8 cellular contexts compared by ENCODE assay signal in the genomic region with DNA sequence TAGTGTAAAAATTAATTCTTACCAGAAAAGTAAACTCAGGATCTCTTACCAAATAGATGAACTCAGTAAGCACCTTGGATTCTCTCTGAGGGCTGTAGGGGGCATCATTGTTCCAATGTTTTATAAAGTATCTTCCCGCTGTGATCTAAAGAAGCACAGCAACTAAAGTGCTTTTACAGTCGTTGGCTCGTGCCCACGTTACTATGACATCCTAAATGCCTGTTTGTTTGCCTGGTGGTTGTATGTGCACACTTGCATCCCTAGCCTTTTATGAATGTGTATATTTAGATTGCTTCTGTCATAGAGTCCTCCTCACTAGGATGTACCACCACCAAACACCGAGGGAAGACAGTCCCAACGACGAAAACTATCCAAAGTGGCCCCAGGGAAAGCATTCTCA. TPM values are rescaled to one million over a fixed set of nuclear protein-coding genes. Genes with fewer than 3 reads are reported as not detected.
A peak's percentile ranks its signal among the peaks of the same experiment; 100 is the strongest.
DNase-seq lines count a peak whose midpoint lies in the region; ATAC-seq, FAIRE-seq and TF ChIP-seq lines count a peak whose summit lies in the region.

No MANE protein-coding gene starts in this region.

- no peak overlapping the region for H3K4me3 ChIP-seq in pancreas

- TF ChIP-seq CTCF in C4-2B (conservative IDR thresholded peaks at IDR 0.05) (peak; percentile 81), foreskin keratinocyte (conservative IDR thresholded peaks at IDR 0.05) (peak; percentile 88), pancreas (IDR thresholded peaks at IDR 0.05) (peak in 3 of 4 donors; percentile 7 to 39 (median 22))

- DNase-seq in GM19239 (ENCODE audit: insufficient read length, low spot score), result no peak
- peak; percentile 65 for DNase-seq in NCI-H1694 treated with DMSO at 0.1 percent for 48 hours (lab: John Stamatoyannopoulos, UW)
- DNase-seq in UCSD-AML1 (lab: John Stamatoyannopoulos, UW; ENCODE audit: unreplicated experiment), result peak; percentile 25
- peak; percentile 45 to 68 for DNase-seq in foreskin keratinocyte
- DNase-seq in pancreas, result no peak
- DNase-seq in cortex of kidney (lab: John Stamatoyannopoulos, UW), result no peak

- H3K27me3 ChIP-seq in foreskin keratinocyte, result no peaks in the 10 kb centered on the region
- no peaks in the 10 kb centered on the region for H3K27me3 ChIP-seq in pancreas

- H3K27ac ChIP-seq in C4-2B, result no peak overlapping the region
- H3K27ac ChIP-seq in foreskin keratinocyte, result no peak overlapping the region
- H3K27ac ChIP-seq in pancreas, result no peak overlapping the region

- H3K4me1 ChIP-seq in foreskin keratinocyte (no peaks in the 10 kb centered on the region), pancreas (peaks cover 0 to 7% (median 0%) of the 10 kb centered on the region in 3 donors)

- 38 to 60% methylated on average over 7 of the region's 7 CpGs for WGBS in pancreas, 2 donors

- intact Hi-C loops in pancreas (cut with DNase I), result no loop called here

- no peaks in the 10 kb centered on the region for H3K9me3 ChIP-seq in pancreas

- ATAC-seq in foreskin keratinocyte (peak; percentile 88), pancreas (peak; percentile 53 to 89 (median 84)), GM19035 (IDR thresholded peaks at IDR 0.05; ENCODE audit: unreplicated experiment) (no peak)

- no peaks in the 10 kb centered on the region for H3K36me3 ChIP-seq in pancreas

- FAIRE-seq in GM19239 (lab: Jason Lieb, UNC) (peak; percentile 33), pancreas (lab: Jason Lieb, UNC) (peak; percentile 91)

RNA-seq across cellular contexts. Expression of a gene that starts 34.5 kb away (rescaled TPM):
- total RNA-seq in foreskin keratinocyte (5.1 and 5.4 TPM in 2 replicates), pancreas (1 to 10 TPM; 2.5 to 6.4 (median 3.2) TPM)
- polyA plus RNA-seq in foreskin keratinocyte (1.3 and 1.4 TPM in 2 replicates), pancreas (1 to 10 TPM; 2.7 TPM)

RNA-seq across cellular contexts. Expression of a gene that starts 35.6 kb away (rescaled TPM):
- total RNA-seq in foreskin keratinocyte (21.5 and 23.3 TPM in 2 replicates), pancreas (10 to 100 TPM in 1 of 6 donors, 1 to 10 TPM in 5; 5.3 to 12.1 (median 7.3) TPM)
- polyA plus RNA-seq in foreskin keratinocyte (15.7 and 16.5 TPM in 2 replicates), pancreas (10 to 100 TPM in 1 of 2 donors, 1 to 10 TPM in 1; 7.5 to 15.3 TPM)

Comparison
In these comparisons a context has a peak if more than half of its experiments do, and no peak if none do; other contexts are left out.
1. CTCF ChIP-seq: peak in every context shown above with its lines; median percentile 88 in foreskin keratinocyte; 81 in C4-2B; 22 in pancreas.
2. DNase-seq: peak in NCI-H1694 treated with DMSO at 0.1 percent for 48 hours (single experiment), UCSD-AML1 (single experiment) and foreskin keratinocyte (2 of 2); none in GM19239 (single experiment), pancreas (0 of 6) and cortex of kidney (single experiment).